1 cellular context compared by ENCODE assay signal in the genomic region with DNA sequence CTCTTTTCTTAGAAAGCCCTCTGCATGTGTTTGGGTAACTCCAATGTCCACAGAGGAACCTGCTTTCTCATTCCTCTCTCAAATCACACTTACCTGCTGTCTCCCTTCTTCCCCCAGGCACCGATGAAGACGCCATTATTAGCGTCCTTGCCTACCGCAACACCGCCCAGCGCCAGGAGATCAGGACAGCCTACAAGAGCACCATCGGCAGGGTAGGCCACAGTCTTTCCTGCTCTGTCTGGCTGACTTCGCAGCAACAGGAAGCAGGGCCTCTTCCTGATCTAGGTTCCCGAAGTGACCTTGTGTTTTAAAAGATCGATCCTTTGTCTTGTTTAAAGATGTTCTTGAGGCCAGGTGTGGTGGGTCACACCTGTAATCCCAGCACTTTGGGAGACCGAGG.
TF ChIP-seq lines count a peak whose summit lies in the region.

No MANE protein-coding gene starts in this region.

TF ChIP-seq in SK-N-SH, 30 proteins besides CTCF, POLR2A, EP300 and RAD21:
- TF ChIP-seq NFIC (IDR thresholded peaks at IDR 0.05; ENCODE audit: borderline replicate concordance) (no peak), CHD2 (IDR thresholded peaks at IDR 0.05; ENCODE audit: low read length, partially characterized antibody) (no peak), FOXJ3 (CRISPR knock-in tag; IDR thresholded peaks at IDR 0.05) (no peak), MXI1 (IDR thresholded peaks at IDR 0.05; ENCODE audit: low read depth, low read length) (no peak), RXRA (IDR thresholded peaks at IDR 0.05; ENCODE audit: borderline replicate concordance, low read depth) (no peak), TCF12 (IDR thresholded peaks at IDR 0.05) (no peak), EZH2phosphoT487 (IDR thresholded peaks at IDR 0.05; ENCODE audit: borderline replicate concordance, low read depth) (no peak), SIN3A (IDR thresholded peaks at IDR 0.05; ENCODE audit: borderline replicate concordance, low read depth, low read length) (no peak), ELF1 (IDR thresholded peaks at IDR 0.05) (no peak), TAF1 (IDR thresholded peaks at IDR 0.05; ENCODE audit: borderline replicate concordance, low read depth, low read length) (no peak), FOXM1 (IDR thresholded peaks at IDR 0.05; ENCODE audit: low read depth) (no peak), GABPA (IDR thresholded peaks at IDR 0.05; ENCODE audit: low read depth) (no peak), JUND (IDR thresholded peaks at IDR 0.05) (no peak)
- TF ChIP-seq, protein P1, sequence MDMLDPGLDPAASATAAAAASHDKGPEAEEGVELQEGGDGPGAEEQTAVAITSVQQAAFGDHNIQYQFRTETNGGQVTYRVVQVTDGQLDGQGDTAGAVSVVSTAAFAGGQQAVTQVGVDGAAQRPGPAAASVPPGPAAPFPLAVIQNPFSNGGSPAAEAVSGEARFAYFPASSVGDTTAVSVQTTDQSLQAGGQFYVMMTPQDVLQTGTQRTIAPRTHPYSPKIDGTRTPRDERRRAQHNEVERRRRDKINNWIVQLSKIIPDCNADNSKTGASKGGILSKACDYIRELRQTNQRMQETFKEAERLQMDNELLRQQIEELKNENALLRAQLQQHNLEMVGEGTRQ (IDR thresholded peaks at IDR 0.05; ENCODE audit: borderline replicate concordance, low read depth, low read length), result no peak
- TF ChIP-seq, protein P2, sequence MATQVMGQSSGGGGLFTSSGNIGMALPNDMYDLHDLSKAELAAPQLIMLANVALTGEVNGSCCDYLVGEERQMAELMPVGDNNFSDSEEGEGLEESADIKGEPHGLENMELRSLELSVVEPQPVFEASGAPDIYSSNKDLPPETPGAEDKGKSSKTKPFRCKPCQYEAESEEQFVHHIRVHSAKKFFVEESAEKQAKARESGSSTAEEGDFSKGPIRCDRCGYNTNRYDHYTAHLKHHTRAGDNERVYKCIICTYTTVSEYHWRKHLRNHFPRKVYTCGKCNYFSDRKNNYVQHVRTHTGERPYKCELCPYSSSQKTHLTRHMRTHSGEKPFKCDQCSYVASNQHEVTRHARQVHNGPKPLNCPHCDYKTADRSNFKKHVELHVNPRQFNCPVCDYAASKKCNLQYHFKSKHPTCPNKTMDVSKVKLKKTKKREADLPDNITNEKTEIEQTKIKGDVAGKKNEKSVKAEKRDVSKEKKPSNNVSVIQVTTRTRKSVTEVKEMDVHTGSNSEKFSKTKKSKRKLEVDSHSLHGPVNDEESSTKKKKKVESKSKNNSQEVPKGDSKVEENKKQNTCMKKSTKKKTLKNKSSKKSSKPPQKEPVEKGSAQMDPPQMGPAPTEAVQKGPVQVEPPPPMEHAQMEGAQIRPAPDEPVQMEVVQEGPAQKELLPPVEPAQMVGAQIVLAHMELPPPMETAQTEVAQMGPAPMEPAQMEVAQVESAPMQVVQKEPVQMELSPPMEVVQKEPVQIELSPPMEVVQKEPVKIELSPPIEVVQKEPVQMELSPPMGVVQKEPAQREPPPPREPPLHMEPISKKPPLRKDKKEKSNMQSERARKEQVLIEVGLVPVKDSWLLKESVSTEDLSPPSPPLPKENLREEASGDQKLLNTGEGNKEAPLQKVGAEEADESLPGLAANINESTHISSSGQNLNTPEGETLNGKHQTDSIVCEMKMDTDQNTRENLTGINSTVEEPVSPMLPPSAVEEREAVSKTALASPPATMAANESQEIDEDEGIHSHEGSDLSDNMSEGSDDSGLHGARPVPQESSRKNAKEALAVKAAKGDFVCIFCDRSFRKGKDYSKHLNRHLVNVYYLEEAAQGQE (IDR thresholded peaks at IDR 0.05; ENCODE audit: low read depth, low read length), result no peak
- TF ChIP-seq, protein P3, sequence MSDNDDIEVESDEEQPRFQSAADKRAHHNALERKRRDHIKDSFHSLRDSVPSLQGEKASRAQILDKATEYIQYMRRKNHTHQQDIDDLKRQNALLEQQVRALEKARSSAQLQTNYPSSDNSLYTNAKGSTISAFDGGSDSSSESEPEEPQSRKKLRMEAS (IDR thresholded peaks at IDR 0.05; ENCODE audit: low read depth), result no peak
- TF ChIP-seq, protein P4, sequence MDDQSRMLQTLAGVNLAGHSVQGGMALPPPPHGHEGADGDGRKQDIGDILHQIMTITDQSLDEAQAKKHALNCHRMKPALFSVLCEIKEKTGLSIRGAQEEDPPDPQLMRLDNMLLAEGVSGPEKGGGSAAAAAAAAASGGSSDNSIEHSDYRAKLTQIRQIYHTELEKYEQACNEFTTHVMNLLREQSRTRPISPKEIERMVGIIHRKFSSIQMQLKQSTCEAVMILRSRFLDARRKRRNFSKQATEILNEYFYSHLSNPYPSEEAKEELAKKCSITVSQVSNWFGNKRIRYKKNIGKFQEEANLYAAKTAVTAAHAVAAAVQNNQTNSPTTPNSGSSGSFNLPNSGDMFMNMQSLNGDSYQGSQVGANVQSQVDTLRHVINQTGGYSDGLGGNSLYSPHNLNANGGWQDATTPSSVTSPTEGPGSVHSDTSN (IDR thresholded peaks at IDR 0.05), result no peak
- TF ChIP-seq, protein P5, sequence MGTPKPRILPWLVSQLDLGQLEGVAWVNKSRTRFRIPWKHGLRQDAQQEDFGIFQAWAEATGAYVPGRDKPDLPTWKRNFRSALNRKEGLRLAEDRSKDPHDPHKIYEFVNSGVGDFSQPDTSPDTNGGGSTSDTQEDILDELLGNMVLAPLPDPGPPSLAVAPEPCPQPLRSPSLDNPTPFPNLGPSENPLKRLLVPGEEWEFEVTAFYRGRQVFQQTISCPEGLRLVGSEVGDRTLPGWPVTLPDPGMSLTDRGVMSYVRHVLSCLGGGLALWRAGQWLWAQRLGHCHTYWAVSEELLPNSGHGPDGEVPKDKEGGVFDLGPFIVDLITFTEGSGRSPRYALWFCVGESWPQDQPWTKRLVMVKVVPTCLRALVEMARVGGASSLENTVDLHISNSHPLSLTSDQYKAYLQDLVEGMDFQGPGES (IDR thresholded peaks at IDR 0.05; ENCODE audit: low read depth, low read length), result no peak
